ENCODE assay signal across 19 cellular contexts in the genomic region with DNA sequence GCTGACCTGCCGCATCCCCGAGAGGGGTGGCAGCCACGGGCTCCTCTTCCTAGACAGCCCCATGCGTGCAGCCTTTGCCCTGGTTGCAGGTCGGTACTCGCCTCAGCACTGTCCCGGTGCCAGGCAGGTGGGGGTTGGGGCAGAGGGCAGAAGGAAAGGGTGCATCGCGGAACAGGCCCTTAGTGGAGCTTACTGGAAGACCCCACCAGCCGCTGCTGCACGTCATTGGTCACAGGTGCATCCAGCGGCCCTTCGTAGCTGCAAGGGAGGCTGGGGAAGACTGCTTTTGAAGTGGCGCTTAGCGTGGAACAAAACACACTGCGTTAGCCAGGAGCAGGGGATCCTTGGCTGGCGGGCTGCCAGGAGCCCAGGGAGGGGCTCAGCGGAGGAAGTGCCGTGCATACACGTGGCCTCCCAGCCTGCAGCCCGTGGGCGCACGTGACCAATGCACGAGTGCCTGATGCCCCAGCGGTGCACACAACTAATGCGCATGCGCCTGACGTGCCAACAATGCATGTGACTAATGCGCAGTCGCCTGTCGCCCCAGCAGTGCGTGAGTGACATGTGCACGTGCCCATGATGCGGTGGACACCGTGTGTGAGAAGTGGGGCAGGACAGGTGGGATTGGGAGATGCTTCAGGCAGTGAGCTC. TPM values are rescaled to one million over a fixed set of nuclear protein-coding genes. Genes with fewer than 3 reads are reported as not detected.
A peak's percentile ranks its signal among the peaks of the same experiment; 100 is the strongest.
DNase-seq lines count a peak whose midpoint lies in the region; ATAC-seq and TF ChIP-seq lines count a peak whose summit lies in the region.
"Had no signal": no experiment of that assay in that cellular context is flagged by ENCODE, and none has a peak within 500 bp of the region (broad histone marks: within the 10 kb centered on the region; RNA-seq: fewer than 3 reads in every experiment).

No MANE protein-coding gene starts in this region.

- H3K4me1 ChIP-seq in breast epithelium (no peaks in the 10 kb centered on the region), GM23338 (ENCODE audit: insufficient read depth) (peaks cover 8% of the 10 kb centered on the region), endodermal cell (ENCODE audit: control insufficient read depth, insufficient read depth, low read length) (no peaks in the 10 kb centered on the region), spleen (peaks cover 9 to 23% (median 19%) of the 10 kb centered on the region in 6 donors)

- DNase-seq in breast epithelium (ENCODE audit: low spot score in 2 of 2): peak; percentile 11 to 47
- no peak for DNase-seq in MCF 10A (ENCODE audit: unreplicated experiment)
- no peak for DNase-seq in GM23338 (ENCODE audit: low spot score)
- DNase-seq in endodermal cell: peak; percentile 52
- DNase-seq in spleen: peak; percentile 71
- DNase-seq in NCI-H2227 treated with DMSO at 0.1 percent for 48 hours (lab: John Stamatoyannopoulos, UW): no peak
- DNase-seq in nucleus accumbens (lab: John Stamatoyannopoulos, UW): no peak
- DNase-seq: amygdala; GM23248; heart right ventricle; midbrain; NCI-H2081; PC-9; stimulated activated CD4-positive, alpha-beta T cell treated with anti-CD3 and anti-CD28 coated beads, Interleukin-4, amount 100 ng/mL, for 1 hour had no signal

- no peak overlapping the region for H3K9ac ChIP-seq in endodermal cell (ENCODE audit: extremely low read depth, low read length, poor library complexity, severe bottlenecking)
- H3K9ac ChIP-seq: GM23248 had no signal

- TF ChIP-seq CTCF in breast epithelium (IDR thresholded peaks at IDR 0.05) (no peak), MCF 10A (IDR thresholded peaks at IDR 0.05; ENCODE audit: unreplicated experiment) (no peak), GM23338 (conservative IDR thresholded peaks at IDR 0.05; ENCODE audit: low read depth in 2 of 2) (no peak), endodermal cell (conservative IDR thresholded peaks at IDR 0.05) (no peak), spleen (IDR thresholded peaks at IDR 0.05 in 8 of 11, conservative IDR thresholded peaks at IDR 0.05 in 3 of 11) (no peak)

- H3K9me3 Mint-ChIP-seq in MCF 10A (ENCODE audit: unreplicated experiment) (no peaks in the 10 kb centered on the region), GM23338 (peaks cover 4% of the 10 kb centered on the region; the same call in 2 of the 3 replicates), endodermal cell (no peaks in the 10 kb centered on the region)
- H3K9me3 Mint-ChIP-seq: activated T-helper 2 cell treated with anti-CD3 and anti-CD28 coated beads, Interferon-gamma antibody, Interleukin-2, Interleukin-4, amounts not matched to agents 10 μg/mL and 5 μg/mL and 100 μg/mL, durations not matched to agents 14 hours and 24 hours and 36 hours; IgD-negative memory B cell had no signal

- H3K27me3 ChIP-seq in breast epithelium (no peaks in the 10 kb centered on the region), GM23338 (ENCODE audit: insufficient read depth) (no peaks in the 10 kb centered on the region), endodermal cell (ENCODE audit: control insufficient read depth, insufficient read depth, low read length, poor library complexity, severe bottlenecking) (no peaks in the 10 kb centered on the region), spleen (replicated peaks in 1 of 7) (no peaks in the 10 kb centered on the region)
- H3K27me3 ChIP-seq: heart right ventricle, neutrophil had no signal

- H3K4me2 ChIP-seq in GM23338: no peak overlapping the region
- H3K4me2 ChIP-seq: PC-9 had no signal

- no peaks in the 10 kb centered on the region for H3K79me2 ChIP-seq in GM23338 (replicated peaks; ENCODE audit: insufficient read depth)

- no peak overlapping the region for H2AFZ ChIP-seq in GM23338
- H2AFZ ChIP-seq: GM23248, PC-9 had no signal

- H4K20me1 ChIP-seq in GM23338 (replicated peaks; ENCODE audit: insufficient read depth): 0 out of 2 replicates have a peak, but pooled peaks cover 5% of the 10 kb centered on the region

- no peaks in the 10 kb centered on the region for H3K9me3 ChIP-seq in breast epithelium
- H3K9me3 ChIP-seq in endodermal cell (ENCODE audit: control insufficient read depth, low read length): no peaks in the 10 kb centered on the region
- no peaks in the 10 kb centered on the region for H3K9me3 ChIP-seq in spleen
- H3K9me3 ChIP-seq: heart right ventricle, neutrophil, thoracic aorta had no signal

- BruUV-seq in MCF 10A (replicated peaks; lab: Mats Ljungman, UMichigan): no TSS peak

- no peak for TF ChIP-seq POLR2A in breast epithelium (IDR thresholded peaks at IDR 0.05)
- no peak for TF ChIP-seq POLR2A in spleen (IDR thresholded peaks at IDR 0.05)

- H3K36me3 Mint-ChIP-seq in MCF 10A (ENCODE audit: insufficient read depth, unreplicated experiment): peaks cover 47% of the 10 kb centered on the region
- H3K36me3 Mint-ChIP-seq in GM23338 (ENCODE audit: low read depth): peaks cover 59% of the 10 kb centered on the region
- peaks cover 47% of the 10 kb centered on the region for H3K36me3 Mint-ChIP-seq in endodermal cell (ENCODE audit: low read depth)
- H3K36me3 Mint-ChIP-seq: IgD-negative memory B cell had no signal

- H3K4me1 Mint-ChIP-seq in MCF 10A (ENCODE audit: insufficient read depth, unreplicated experiment) (peaks cover 10% of the 10 kb centered on the region), GM23338 (peaks cover 6% of the 10 kb centered on the region), endodermal cell (peaks cover 5% of the 10 kb centered on the region)

- H3K4me3 ChIP-seq in breast epithelium (no peak overlapping the region), GM23338 (no peak overlapping the region), endodermal cell (ENCODE audit: low read length) (no peak overlapping the region), spleen (no peak overlapping the region)
- H3K4me3 ChIP-seq: GM23248, heart right ventricle, PC-9, thoracic aorta had no signal

- H3K9me2 ChIP-seq in GM23338 (ENCODE audit: insufficient read depth): no peaks in the 10 kb centered on the region

- CTCF ChIA-PET in MCF 10A (lab: Yijun Ruan, JAX): interaction anchor here (0.9 kb wide), 1 partner anchor 14 kb away, joined by 4 read pairs; no protein-coding TSS in a partner anchor

- H3K27ac Mint-ChIP-seq in MCF 10A (ENCODE audit: low read depth, unreplicated experiment) (no peak overlapping the region), GM23338 (no peak overlapping the region), endodermal cell (no peak overlapping the region)
- H3K27ac Mint-ChIP-seq: activated T-helper 2 cell treated with anti-CD3 and anti-CD28 coated beads, Interferon-gamma antibody, Interleukin-2, Interleukin-4, amounts not matched to agents 10 μg/mL and 5 μg/mL and 100 μg/mL, durations not matched to agents 14 hours and 24 hours and 36 hours had no signal

- intact Hi-C loops in breast epithelium (cut with DNase I; ENCODE audit: low total_unique reads): no loop called here
- intact Hi-C loops in MCF 10A (cut with micrococcal nuclease): no loop called here
- intact Hi-C loops in spleen (cut with DNase I; ENCODE audit: low total_unique reads): no loop called here

- H3K36me3 ChIP-seq in breast epithelium (no peaks in the 10 kb centered on the region), GM23338 (ENCODE audit: insufficient read depth) (peaks cover 21% of the 10 kb centered on the region), endodermal cell (ENCODE audit: control insufficient read depth, insufficient read depth, low read length) (peaks cover 25% of the 10 kb centered on the region), spleen (peaks cover 4 to 55% (median 44%) of the 10 kb centered on the region in 6 donors)

- H3K4me3 Mint-ChIP-seq in MCF 10A (ENCODE audit: unreplicated experiment) (no peak overlapping the region), GM23338 (no peak overlapping the region), endodermal cell (no peak overlapping the region)

- 94 to 95% methylated on average over 15 to 35 of the region's 35 CpGs for WGBS in endodermal cell (ENCODE audit: insufficient coverage in 1 of 2, insufficient read length in 1 of 2), 2 experiments
- WGBS in spleen, 5 donors: 87 to 97% (median 93%) methylated on average over 17 to 35 of the region's 35 CpGs

- H3K27ac ChIP-seq in breast epithelium (no peak overlapping the region), GM23338 (ENCODE audit: low read depth) (no peak overlapping the region), endodermal cell (ENCODE audit: low read depth, low read length) (no peak overlapping the region), spleen (no peak overlapping the region)
- H3K27ac ChIP-seq: GM23248, heart right ventricle, neutrophil, PC-9, thoracic aorta had no signal

- ATAC-seq in GM23338: no peak
- ATAC-seq in GM21390 (IDR thresholded peaks at IDR 0.05; ENCODE audit: unreplicated experiment): no peak

- H3K27me3 Mint-ChIP-seq in MCF 10A (ENCODE audit: insufficient read depth, unreplicated experiment) (no peaks in the 10 kb centered on the region), GM23338 (ENCODE audit: insufficient read depth, low read depth, poor library complexity) (peaks cover 11% of the 10 kb centered on the region), endodermal cell (ENCODE audit: insufficient read depth) (no peaks in the 10 kb centered on the region)
- H3K27me3 Mint-ChIP-seq: IgD-negative memory B cell had no signal

- POLR2A ChIA-PET in MCF 10A (lab: Yijun Ruan, JAX): no interaction called here

- H3F3A ChIP-seq in GM23338 (replicated peaks; ENCODE audit: low read depth): peaks cover 22% of the 10 kb centered on the region

RNA-seq across cellular contexts. Expression of gene EP400, which starts 5.0 kb away (rescaled TPM):
- total RNA-seq in breast epithelium (10 to 100 TPM; 20.3 to 27.2 (median 24.4) TPM), MCF 10A (2022) (52.4 and 54.8 TPM in 2 replicates), endodermal cell (10 to 100 TPM; 64.7 to 78.3 TPM), spleen (10 to 100 TPM; 41.1 to 70.2 (median 48.3) TPM)
- total RNA-seq in GM23338 (2014; rRNA removed; shearing (Covaris generic)): 47.7 and 57.2 TPM in 2 replicates
- polyA plus RNA-seq in GM23338 (2016; fragmentation: Nextera tagmentation; extraction: Ambion mirVana) (24.5 and 26.3 TPM in 2 replicates), spleen (10 to 100 TPM; 11.8 to 20.8 (median 17.5) TPM)
- polyA plus RNA-seq in endodermal cell (2013, experiment 1 of 2): 42.4 TPM
- polyA plus RNA-seq in endodermal cell (2013, experiment 2 of 2): 40.7 TPM

RNA-seq across cellular contexts. Expression of gene PUS1, which starts 15.7 kb away (rescaled TPM):
- total RNA-seq in breast epithelium (10 to 100 TPM in 2 of 3 donors, 1 to 10 TPM in 1; 8.8 to 31.5 (median 20.9) TPM), MCF 10A (2022) (44.1 and 72.3 TPM in 2 replicates), endodermal cell (10 to 100 TPM; 37.3 to 56.7 TPM), spleen (10 to 100 TPM; 16.0 to 42.7 (median 23.3) TPM)
- total RNA-seq in GM23338 (2014; rRNA removed; shearing (Covaris generic)): 72.7 and 73.0 TPM in 2 replicates
- polyA plus RNA-seq in GM23338 (2016; fragmentation: Nextera tagmentation; extraction: Ambion mirVana) (52.4 and 59.3 TPM in 2 replicates), spleen (10 to 100 TPM; 30.0 to 46.5 (median 41.3) TPM)
- 20.6 TPM for polyA plus RNA-seq in endodermal cell (2013, experiment 1 of 2)
- 15.2 TPM for polyA plus RNA-seq in endodermal cell (2013, experiment 2 of 2)

RNA-seq across cellular contexts. Expression of gene ULK1, which starts 50.3 kb away (rescaled TPM):
- total RNA-seq in breast epithelium (10 to 100 TPM; 14.8 to 18.6 (median 17.0) TPM), MCF 10A (2022) (21.7 and 28.2 TPM in 2 replicates), endodermal cell (100 to 1,000 TPM in 1 of 2 donors, 10 to 100 TPM in 1; 68.0 to 104 TPM), spleen (10 to 100 TPM; 30.2 to 60.7 (median 55.0) TPM)
- total RNA-seq in GM23338 (2014; rRNA removed; shearing (Covaris generic)): 26.2 and 33.8 TPM in 2 replicates
- polyA plus RNA-seq in GM23338 (2016; fragmentation: Nextera tagmentation; extraction: Ambion mirVana) (8.4 and 9.3 TPM in 2 replicates), spleen (10 to 100 TPM in 2 of 3 donors, 1 to 10 TPM in 1; 9.9 to 35.1 (median 25.3) TPM)
- polyA plus RNA-seq in endodermal cell (2013, experiment 1 of 2): 50.3 TPM
- polyA plus RNA-seq in endodermal cell (2013, experiment 2 of 2): 43.7 TPM

Comparison
In these comparisons a context has a peak if more than half of its experiments do, and no peak if none do; other contexts are left out.
1. DNase-seq: peak in breast epithelium (2 of 2), endodermal cell (single experiment) and spleen (single experiment); none in MCF 10A (single experiment), GM23338 (single experiment), NCI-H2227 treated with DMSO at 0.1 percent for 48 hours (single experiment) and nucleus accumbens (0 of 56).